Comparison of ENCODE assay signal across 8 cellular contexts in the genomic region with DNA sequence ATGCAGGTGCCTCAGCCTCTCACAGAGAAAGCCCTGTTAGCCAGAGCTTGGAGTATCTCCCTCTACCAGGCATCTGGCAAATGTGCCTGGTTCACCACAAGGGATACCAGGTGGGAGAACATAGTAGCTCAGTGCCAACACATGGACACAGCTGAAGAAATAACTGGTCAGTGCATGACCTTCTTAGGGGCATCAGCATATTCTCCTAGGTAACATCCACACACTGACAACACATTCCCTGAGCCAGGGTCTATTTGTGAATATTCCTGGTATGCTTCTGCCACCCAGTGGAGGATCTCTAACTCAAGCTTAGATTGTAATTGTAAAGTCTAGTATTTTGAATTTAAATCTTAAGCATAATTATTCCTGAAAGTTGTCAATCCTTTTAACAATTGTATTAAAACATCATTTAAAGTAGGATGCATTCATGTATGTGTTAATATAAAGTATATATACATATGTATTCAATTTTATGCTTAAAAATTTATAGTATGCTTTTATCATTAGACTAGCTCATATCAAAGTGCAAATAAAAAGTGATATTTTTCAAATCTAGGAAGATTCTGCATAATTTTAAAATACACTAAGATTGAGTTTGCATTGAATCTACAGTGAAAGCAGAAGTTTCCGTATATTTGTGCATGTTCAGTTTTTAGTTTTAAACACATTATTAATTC. TPM values are rescaled to one million over a fixed set of nuclear protein-coding genes. Genes with fewer than 3 reads are reported as not detected.
DNase-seq lines count a peak whose midpoint lies in the region; ATAC-seq, FAIRE-seq and TF ChIP-seq lines count a peak whose summit lies in the region.

No MANE protein-coding gene starts in this region.

- H3K36me3 Mint-ChIP-seq in Calu3 (ENCODE audit: insufficient read depth, unreplicated experiment): no peaks in the 10 kb centered on the region
- no peaks in the 10 kb centered on the region for H3K36me3 Mint-ChIP-seq in type B pancreatic cell

- TF ChIP-seq CTCF in Calu3 (IDR thresholded peaks at IDR 0.05; ENCODE audit: unreplicated experiment) (peak; percentile 64), body of pancreas (IDR thresholded peaks at IDR 0.05) (peak in 6 of 7 experiments; percentile 20 to 57 (median 46)), type B pancreatic cell (conservative IDR thresholded peaks at IDR 0.05) (peak; percentile 92)

- CTCF ChIA-PET in Calu3 (lab: Charles Lee): interaction anchor here (0.6 to 1.4 kb wide), 12 partner anchors 8 to 330 kb away, joined by 3 to 7 read pairs (median 4); a partner anchor contains a TSS

- no peak overlapping the region for H3K4me3 Mint-ChIP-seq in Calu3 (ENCODE audit: low read depth, unreplicated experiment)
- H3K4me3 Mint-ChIP-seq in type B pancreatic cell: no peak overlapping the region

- peak; percentile 44 for ATAC-seq in HG02759 (IDR thresholded peaks at IDR 0.05; ENCODE audit: unreplicated experiment)
- no peak for ATAC-seq in body of pancreas
- ATAC-seq in HG03196 (IDR thresholded peaks at IDR 0.05; ENCODE audit: unreplicated experiment): no peak
- no peak for ATAC-seq in GM21717 (IDR thresholded peaks at IDR 0.05; ENCODE audit: unreplicated experiment)

- H3K9me3 Mint-ChIP-seq in Calu3 (ENCODE audit: low read depth, unreplicated experiment) (peaks cover 2% of the 10 kb centered on the region), type B pancreatic cell (peaks cover under 1% of the 10 kb centered on the region)

- TF ChIP-seq POLR2A in body of pancreas (IDR thresholded peaks at IDR 0.05): no peak

- H3K27ac ChIP-seq in body of pancreas: no peak overlapping the region

- 40 to 43% methylated on average over 1 of the region's 1 CpG for WGBS in body of pancreas, 2 donors

- H3K4me1 Mint-ChIP-seq in Calu3 (ENCODE audit: low read depth, unreplicated experiment): peaks cover 19% of the 10 kb centered on the region
- peaks cover 4% of the 10 kb centered on the region for H3K4me1 Mint-ChIP-seq in type B pancreatic cell (ENCODE audit: unreplicated experiment)

- H3K27me3 Mint-ChIP-seq in Calu3 (ENCODE audit: unreplicated experiment) (no peaks in the 10 kb centered on the region), type B pancreatic cell (peaks cover 3% of the 10 kb centered on the region)

- H3K36me3 ChIP-seq in body of pancreas (replicated peaks in 1 of 2; ENCODE audit: insufficient read depth in 1 of 2, low read depth in 2 of 2): no peaks in the 10 kb centered on the region

- H3K27me3 ChIP-seq in body of pancreas: no peaks in the 10 kb centered on the region

- H3K27ac Mint-ChIP-seq in Calu3 (ENCODE audit: unreplicated experiment) (no peak overlapping the region), type B pancreatic cell (no peak overlapping the region)

- peak; percentile 95 for FAIRE-seq in islet of Langerhans (lab: Jason Lieb, UNC)

- no peak overlapping the region for H3K4me3 ChIP-seq in body of pancreas

- H3K4me1 ChIP-seq in body of pancreas: no peaks in the 10 kb centered on the region

- no peaks in the 10 kb centered on the region for H3K9me3 ChIP-seq in body of pancreas

- DNase-seq in Calu3: peak; percentile 49
- DNase-seq in NCI-H524 treated with DMSO at 0.1 percent for 48 hours (lab: John Stamatoyannopoulos, UW): peak; percentile 1
- DNase-seq in body of pancreas: peak in 2 of 4 donors; percentile 8 to 31
- DNase-seq in type B pancreatic cell (ENCODE audit: extremely low spot score, unreplicated experiment): no peak

- no TSS peak for BruUV-seq in Calu3 (replicated peaks; lab: Mats Ljungman, UMichigan)

- intact Hi-C loops in Calu3 (cut with micrococcal nuclease; ENCODE audit: unreplicated experiment): loop anchor here (1.0 to 10.0 kb wide), 2 partner anchors 312 to 848 kb away; no protein-coding TSS in a partner anchor
- intact Hi-C loops in body of pancreas (cut with DNase I): loop anchor here (10.0 kb wide), 1 partner anchor 308 kb away; no protein-coding TSS in a partner anchor

RNA-seq across cellular contexts. Expression of a gene that starts 45.3 kb away (rescaled TPM):
- 0.44 and 1.8 TPM in 2 replicates for total RNA-seq in Calu3 (2022)
- total RNA-seq in body of pancreas: 1 to 10 TPM; 1.3 to 4.2 TPM
- 12.2 and 12.8 TPM in 2 replicates for total RNA-seq in type B pancreatic cell (ENCODE audit: low replicate concordance)
